Comparison of ENCODE assay signal across 1 cellular context in genomic region chr17:75456417-75457046, GRCh38.
TF ChIP-seq lines count a peak whose summit lies in the region.

Gene TMEM94, plus strand, starts transcription at chr17:75456635. Its CDS starts 15,271 bp downstream, at chr17:75471906.

TF ChIP-seq in HepG2, 621 proteins besides CTCF, POLR2A, EP300 and RAD21 (continued from another document and continues in another):
- TF ChIP-seq ZBTB34 (CRISPR knock-in tag; IDR thresholded peaks at IDR 0.05): peak; percentile 68; the same call in 1 of the 2 replicates
- TF ChIP-seq FOSL2 (CRISPR knock-in tag; IDR thresholded peaks at IDR 0.05): no peak
- peak; percentile 25; the same call in 1 of the 2 replicates for TF ChIP-seq NR2F2 (IDR thresholded peaks at IDR 0.05; ENCODE audit: borderline replicate concordance, low read depth)
- TF ChIP-seq FIP1L1 (IDR thresholded peaks at IDR 0.05; ENCODE audit: borderline replicate concordance, insufficient read depth, low read depth, low read length): no peak
- no peak for TF ChIP-seq ZNF746 (CRISPR knock-in tag; IDR thresholded peaks at IDR 0.05)
- TF ChIP-seq TAF1 (CRISPR knock-in tag; IDR thresholded peaks at IDR 0.05): peak; percentile 96
- TF ChIP-seq POLR2AphosphoS2 (IDR thresholded peaks at IDR 0.05; ENCODE audit: low read depth, low read length): no peak
- no peak; the same call in 1 of the 2 replicates for TF ChIP-seq AKNA (CRISPR knock-in tag; IDR thresholded peaks at IDR 0.05; ENCODE audit: borderline replicate concordance)
- TF ChIP-seq FOXM1 (CRISPR knock-in tag; IDR thresholded peaks at IDR 0.05): no peak
- TF ChIP-seq ZNF569 (CRISPR knock-in tag; IDR thresholded peaks at IDR 0.05; ENCODE audit: borderline replicate concordance): no peak
- TF ChIP-seq, protein P1, sequence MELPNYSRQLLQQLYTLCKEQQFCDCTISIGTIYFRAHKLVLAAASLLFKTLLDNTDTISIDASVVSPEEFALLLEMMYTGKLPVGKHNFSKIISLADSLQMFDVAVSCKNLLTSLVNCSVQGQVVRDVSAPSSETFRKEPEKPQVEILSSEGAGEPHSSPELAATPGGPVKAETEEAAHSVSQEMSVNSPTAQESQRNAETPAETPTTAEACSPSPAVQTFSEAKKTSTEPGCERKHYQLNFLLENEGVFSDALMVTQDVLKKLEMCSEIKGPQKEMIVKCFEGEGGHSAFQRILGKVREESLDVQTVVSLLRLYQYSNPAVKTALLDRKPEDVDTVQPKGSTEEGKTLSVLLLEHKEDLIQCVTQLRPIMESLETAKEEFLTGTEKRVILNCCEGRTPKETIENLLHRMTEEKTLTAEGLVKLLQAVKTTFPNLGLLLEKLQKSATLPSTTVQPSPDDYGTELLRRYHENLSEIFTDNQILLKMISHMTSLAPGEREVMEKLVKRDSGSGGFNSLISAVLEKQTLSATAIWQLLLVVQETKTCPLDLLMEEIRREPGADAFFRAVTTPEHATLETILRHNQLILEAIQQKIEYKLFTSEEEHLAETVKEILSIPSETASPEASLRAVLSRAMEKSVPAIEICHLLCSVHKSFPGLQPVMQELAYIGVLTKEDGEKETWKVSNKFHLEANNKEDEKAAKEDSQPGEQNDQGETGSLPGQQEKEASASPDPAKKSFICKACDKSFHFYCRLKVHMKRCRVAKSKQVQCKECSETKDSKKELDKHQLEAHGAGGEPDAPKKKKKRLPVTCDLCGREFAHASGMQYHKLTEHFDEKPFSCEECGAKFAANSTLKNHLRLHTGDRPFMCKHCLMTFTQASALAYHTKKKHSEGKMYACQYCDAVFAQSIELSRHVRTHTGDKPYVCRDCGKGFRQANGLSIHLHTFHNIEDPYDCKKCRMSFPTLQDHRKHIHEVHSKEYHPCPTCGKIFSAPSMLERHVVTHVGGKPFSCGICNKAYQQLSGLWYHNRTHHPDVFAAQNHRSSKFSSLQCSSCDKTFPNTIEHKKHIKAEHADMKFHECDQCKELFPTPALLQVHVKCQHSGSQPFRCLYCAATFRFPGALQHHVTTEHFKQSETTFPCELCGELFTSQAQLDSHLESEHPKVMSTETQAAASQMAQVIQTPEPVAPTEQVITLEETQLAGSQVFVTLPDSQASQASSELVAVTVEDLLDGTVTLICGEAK (IDR thresholded peaks at IDR 0.05): no peak
- TF ChIP-seq, protein P1 (CRISPR knock-in tag; IDR thresholded peaks at IDR 0.05): no peak; the same call in 1 of the 2 replicates
- no peak for TF ChIP-seq ZBTB49 (CRISPR knock-in tag; IDR thresholded peaks at IDR 0.05; ENCODE audit: borderline replicate concordance)
- no peak; the same call in none of the 2 replicates for TF ChIP-seq ZBTB38 (CRISPR knock-in tag; IDR thresholded peaks at IDR 0.05)
- peak; percentile 45; the same call in 1 of the 2 replicates for TF ChIP-seq BCL3 (CRISPR knock-in tag; IDR thresholded peaks at IDR 0.05)
- TF ChIP-seq, protein P2, sequence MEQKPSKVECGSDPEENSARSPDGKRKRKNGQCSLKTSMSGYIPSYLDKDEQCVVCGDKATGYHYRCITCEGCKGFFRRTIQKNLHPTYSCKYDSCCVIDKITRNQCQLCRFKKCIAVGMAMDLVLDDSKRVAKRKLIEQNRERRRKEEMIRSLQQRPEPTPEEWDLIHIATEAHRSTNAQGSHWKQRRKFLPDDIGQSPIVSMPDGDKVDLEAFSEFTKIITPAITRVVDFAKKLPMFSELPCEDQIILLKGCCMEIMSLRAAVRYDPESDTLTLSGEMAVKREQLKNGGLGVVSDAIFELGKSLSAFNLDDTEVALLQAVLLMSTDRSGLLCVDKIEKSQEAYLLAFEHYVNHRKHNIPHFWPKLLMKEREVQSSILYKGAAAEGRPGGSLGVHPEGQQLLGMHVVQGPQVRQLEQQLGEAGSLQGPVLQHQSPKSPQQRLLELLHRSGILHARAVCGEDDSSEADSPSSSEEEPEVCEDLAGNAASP (CRISPR knock-in tag; IDR thresholded peaks at IDR 0.05; ENCODE audit: borderline replicate concordance): no peak
- peak; percentile 32; the same call in 1 of the 2 replicates for TF ChIP-seq SSRP1 (CRISPR knock-in tag; IDR thresholded peaks at IDR 0.05)
- TF ChIP-seq STAG1 (CRISPR knock-in tag; IDR thresholded peaks at IDR 0.05): no peak
- TF ChIP-seq ZBED4 (CRISPR knock-in tag; IDR thresholded peaks at IDR 0.05; ENCODE audit: borderline replicate concordance): no peak; the same call in 1 of the 2 replicates
